Comparison of ENCODE assay signal across 32 cellular contexts in the genomic region with DNA sequence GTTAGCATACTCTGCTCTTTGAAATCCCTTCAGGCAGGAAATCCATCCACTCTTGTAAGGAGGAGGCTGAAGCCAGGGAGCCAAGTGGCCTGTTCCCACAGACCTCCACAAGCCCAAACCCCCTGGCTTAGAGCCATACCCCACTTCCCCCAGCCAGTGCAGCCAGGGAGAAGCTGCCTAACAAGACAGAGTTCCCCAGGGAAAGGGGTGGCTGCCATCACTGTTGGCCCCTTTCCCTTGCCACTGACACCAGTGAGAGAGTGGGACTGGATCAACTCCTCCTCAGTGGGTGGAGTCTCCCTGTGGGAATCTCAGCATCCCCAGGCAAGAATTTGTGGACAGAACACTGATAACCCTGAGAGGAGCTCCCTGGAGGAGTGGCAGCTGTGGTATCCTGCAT.
"Had no signal": no experiment of that assay in that cellular context is flagged by ENCODE, and none has a peak within 500 bp of the region (broad histone marks: within the 10 kb centered on the region; RNA-seq: fewer than 3 reads in every experiment).

No MANE protein-coding gene starts in this region.

- H3K27me3 ChIP-seq: ascending aorta, cardiac muscle cell, Peyer's patch, SJSA1 had no signal

- H3K9me3 ChIP-seq: Peyer's patch, SJSA1, SK-N-SH had no signal

- H3K4me1 ChIP-seq: ascending aorta, Peyer's patch, SJSA1 had no signal

- H3K27me3 Mint-ChIP-seq: activated CD4-positive, alpha-beta T cell treated with anti-CD3 and anti-CD28 coated beads, Interleukin-2, amount 10 ng/mL, durations not matched to agents 24 days and 14 days; activated CD8-positive, alpha-beta T cell treated with anti-CD3 and anti-CD28 coated beads for 36 hours; activated naive CD8-positive, alpha-beta T cell treated with anti-CD3 and anti-CD28 coated beads for 36 hours; activated T-helper 17 cell treated with anti-CD3 and anti-CD28 coated beads, Interleukin-2, amount 50 U/mL, for 72 hours; central memory CD8-positive, alpha-beta T cell had no signal

- ATAC-seq: activated CD8-positive, alpha-beta T cell treated with anti-CD3 and anti-CD28 coated beads for 36 hours; activated T-cell treated with anti-CD3 and anti-CD28 coated beads, Interleukin-2, amount 50 U/mL, for 72 hours; activated T-helper 17 cell treated with anti-CD3 and anti-CD28 coated beads, Interleukin-2, amount 50 U/mL, for 72 hours; PC-3 had no signal

- H3K27ac ChIP-seq: ascending aorta, cardiac muscle cell, Peyer's patch, SJSA1 had no signal

- H3K36me3 Mint-ChIP-seq: activated naive CD8-positive, alpha-beta T cell treated with anti-CD3 and anti-CD28 coated beads for 36 hours had no signal

- H3K27ac Mint-ChIP-seq: activated CD4-positive, alpha-beta T cell treated with anti-CD3 and anti-CD28 coated beads, Interleukin-2, amount 10 ng/mL, durations not matched to agents 24 days and 14 days; activated CD8-positive, alpha-beta T cell treated with anti-CD3 and anti-CD28 coated beads for 36 hours; activated naive CD8-positive, alpha-beta T cell treated with anti-CD3 and anti-CD28 coated beads for 36 hours; activated T-cell treated with anti-CD3 and anti-CD28 coated beads, Interleukin-2, amount 50 U/mL, for 72 hours; activated T-helper 17 cell treated with anti-CD3 and anti-CD28 coated beads, Interleukin-2, amount 50 U/mL, for 72 hours; T-helper 1 cell treated with Interleukin-12 subunit alpha and Interleukin-12 subunit beta and Interleukin-4 antibody, amounts not matched to agents 30 μg/mL and 1 μg/mL, for 36 hours; T-helper 2 cell treated with Interferon-gamma antibody and Interleukin-4, amounts not matched to agents 5 μg/mL and 100 μg/mL, for 36 hours had no signal

- H3K4me3 ChIP-seq: ascending aorta, cardiac muscle cell, Peyer's patch, SJSA1 had no signal

- H3K36me3 ChIP-seq: cardiac muscle cell, Peyer's patch, SJSA1 had no signal

- H3K4me1 Mint-ChIP-seq: activated CD4-positive, alpha-beta T cell treated with anti-CD3 and anti-CD28 coated beads, Interleukin-2, amount 10 ng/mL, durations not matched to agents 24 days and 14 days; activated naive CD8-positive, alpha-beta T cell treated with anti-CD3 and anti-CD28 coated beads for 36 hours; activated T-helper 17 cell treated with anti-CD3 and anti-CD28 coated beads, Interleukin-2, amount 50 U/mL, for 72 hours; central memory CD8-positive, alpha-beta T cell had no signal

- DNase-seq: activated CD4-positive, alpha-beta T cell treated with anti-CD3 and anti-CD28 coated beads, Interleukin-2, amount 10 ng/mL, durations not matched to agents 24 days and 14 days; activated CD4-positive, alpha-beta T cell treated with anti-CD3 and anti-CD28 coated beads, Interleukin-2, amount 50 U/mL, for 4 hours; activated CD8-positive, alpha-beta T cell treated with anti-CD3 and anti-CD28 coated beads for 36 hours; activated effector memory CD4-positive, alpha-beta T cell treated with anti-CD3 and anti-CD28 coated beads, Interleukin-2, amount 50 U/mL, for 16 hours; activated naive CD4-positive, alpha-beta T cell; activated naive CD4-positive, alpha-beta T cell treated with anti-CD3 and anti-CD28 coated beads, Interleukin-2, amount 50 U/mL, for 16 hours; activated naive CD8-positive, alpha-beta T cell treated with anti-CD3 and anti-CD28 coated beads for 36 hours; activated T-cell treated with anti-CD3 and anti-CD28 coated beads, Interleukin-2, amount 50 U/mL, for 1 hour; activated T-cell treated with anti-CD3 and anti-CD28 coated beads, Interleukin-2, amount 50 U/mL, for 72 hours; amniotic stem cell; Karpas-422; NCI-H1048; NCI-H1105 treated with DMSO at 0.1 percent for 48 hours; NCI-H1436; NCI-H1694; NCI-H1930; NCI-H510A; NCI-H526; NCI-H748 treated with DMSO at 0.1 percent for 48 hours; NK-92 treated with Interleukin-12 subunit alpha and Interleukin-12 subunit beta, amount 100 ng/mL, for 24 hours; PC-3; Peyer's patch; RPMI8226; SHP77 treated with DMSO at 0.1 percent for 48 hours; SK-N-SH had no signal

- H3K9me3 Mint-ChIP-seq: activated CD4-positive, alpha-beta T cell treated with anti-CD3 and anti-CD28 coated beads, Interleukin-2, amount 10 ng/mL, durations not matched to agents 24 days and 14 days had no signal

- H3K4me3 Mint-ChIP-seq: activated CD4-positive, alpha-beta T cell treated with anti-CD3 and anti-CD28 coated beads, Interleukin-2, amount 10 ng/mL, durations not matched to agents 24 days and 14 days; activated CD8-positive, alpha-beta T cell treated with anti-CD3 and anti-CD28 coated beads for 36 hours; activated naive CD8-positive, alpha-beta T cell treated with anti-CD3 and anti-CD28 coated beads for 36 hours; activated T-cell treated with anti-CD3 and anti-CD28 coated beads, Interleukin-2, amount 50 U/mL, for 72 hours; activated T-helper 17 cell treated with anti-CD3 and anti-CD28 coated beads, Interleukin-2, amount 50 U/mL, for 72 hours; central memory CD8-positive, alpha-beta T cell; T-helper 1 cell treated with Interleukin-12 subunit alpha and Interleukin-12 subunit beta and Interleukin-4 antibody, amounts not matched to agents 30 μg/mL and 1 μg/mL, for 36 hours; T-helper 2 cell treated with Interferon-gamma antibody and Interleukin-4, amounts not matched to agents 5 μg/mL and 100 μg/mL, for 36 hours had no signal
